ENCODE assay signal across 1 cellular context in the genomic region with DNA sequence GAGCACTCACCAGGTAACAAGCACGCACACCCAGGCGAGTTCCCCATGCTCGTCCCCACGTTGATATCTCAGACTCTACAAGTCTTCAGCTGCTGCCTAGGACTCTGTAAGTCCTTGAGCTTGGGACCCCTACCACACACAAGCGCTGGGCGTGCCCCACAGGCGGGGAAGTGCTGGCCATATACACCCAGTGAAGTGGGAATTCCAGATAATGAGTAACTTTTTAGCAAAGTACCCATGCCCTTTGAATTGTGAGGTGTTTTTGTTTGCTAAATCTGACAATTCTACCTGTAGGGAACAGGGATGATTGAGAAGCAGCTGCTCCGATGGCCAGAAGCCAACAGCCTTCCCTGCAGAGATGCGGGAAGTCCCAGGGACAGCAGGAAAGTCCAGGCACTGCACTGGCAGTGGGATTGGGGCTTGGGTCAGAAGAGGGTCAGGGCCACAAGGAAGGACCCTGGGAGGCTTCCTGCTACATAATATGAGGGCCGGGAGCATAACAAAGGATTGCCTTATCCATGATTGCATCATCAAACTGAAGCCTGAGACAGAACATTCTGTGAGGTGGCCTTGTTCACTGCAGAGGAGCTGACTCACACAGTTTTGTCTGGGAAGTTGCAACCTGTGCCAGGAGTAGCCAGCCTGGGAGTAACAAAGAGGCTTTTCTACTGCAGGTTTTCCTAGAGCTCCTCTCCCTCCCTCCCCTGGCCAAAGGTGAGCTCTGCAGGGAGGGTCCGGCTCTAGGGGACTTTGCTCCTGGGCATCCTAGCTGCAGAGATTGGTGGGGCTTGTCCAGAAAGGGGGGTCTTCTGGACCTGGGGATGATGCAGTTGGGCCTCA.
TF ChIP-seq lines count a peak whose summit lies in the region.

No MANE protein-coding gene starts in this region.

TF ChIP-seq in HepG2, 621 proteins besides CTCF, POLR2A, EP300 and RAD21 (continued from another document and continues in another):
- TF ChIP-seq, protein P1, sequence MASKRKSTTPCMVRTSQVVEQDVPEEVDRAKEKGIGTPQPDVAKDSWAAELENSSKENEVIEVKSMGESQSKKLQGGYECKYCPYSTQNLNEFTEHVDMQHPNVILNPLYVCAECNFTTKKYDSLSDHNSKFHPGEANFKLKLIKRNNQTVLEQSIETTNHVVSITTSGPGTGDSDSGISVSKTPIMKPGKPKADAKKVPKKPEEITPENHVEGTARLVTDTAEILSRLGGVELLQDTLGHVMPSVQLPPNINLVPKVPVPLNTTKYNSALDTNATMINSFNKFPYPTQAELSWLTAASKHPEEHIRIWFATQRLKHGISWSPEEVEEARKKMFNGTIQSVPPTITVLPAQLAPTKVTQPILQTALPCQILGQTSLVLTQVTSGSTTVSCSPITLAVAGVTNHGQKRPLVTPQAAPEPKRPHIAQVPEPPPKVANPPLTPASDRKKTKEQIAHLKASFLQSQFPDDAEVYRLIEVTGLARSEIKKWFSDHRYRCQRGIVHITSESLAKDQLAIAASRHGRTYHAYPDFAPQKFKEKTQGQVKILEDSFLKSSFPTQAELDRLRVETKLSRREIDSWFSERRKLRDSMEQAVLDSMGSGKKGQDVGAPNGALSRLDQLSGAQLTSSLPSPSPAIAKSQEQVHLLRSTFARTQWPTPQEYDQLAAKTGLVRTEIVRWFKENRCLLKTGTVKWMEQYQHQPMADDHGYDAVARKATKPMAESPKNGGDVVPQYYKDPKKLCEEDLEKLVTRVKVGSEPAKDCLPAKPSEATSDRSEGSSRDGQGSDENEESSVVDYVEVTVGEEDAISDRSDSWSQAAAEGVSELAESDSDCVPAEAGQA (IDR thresholded peaks at IDR 0.05; ENCODE audit: low read depth): peak; percentile 5; the same call in 1 of the 2 replicates
- TF ChIP-seq, protein P1 (CRISPR knock-in tag; IDR thresholded peaks at IDR 0.05; ENCODE audit: borderline replicate concordance): no peak
- TF ChIP-seq RBM39 (IDR thresholded peaks at IDR 0.05; ENCODE audit: low read depth, low read length, poor library complexity, severe bottlenecking) (peak; percentile 23), ZFY (CRISPR knock-in tag; IDR thresholded peaks at IDR 0.05) (no peak; the same call in 1 of the 2 replicates), NFKBIZ (CRISPR knock-in tag; IDR thresholded peaks at IDR 0.05) (peak; percentile 38; the same call in 1 of the 2 replicates), KAT8 (CRISPR knock-in tag; IDR thresholded peaks at IDR 0.05) (peak; percentile 66), RFX1 (IDR thresholded peaks at IDR 0.05) (no peak), TP53 (CRISPR knock-in tag; conservative IDR thresholded peaks at IDR 0.05) (peak; percentile 84), ZNF12 (CRISPR knock-in tag; IDR thresholded peaks at IDR 0.05) (peak; percentile 45; the same call in 1 of the 2 replicates), ZNF501 (CRISPR knock-in tag; IDR thresholded peaks at IDR 0.05) (peak; percentile 93), IRX3 (CRISPR knock-in tag; IDR thresholded peaks at IDR 0.05; ENCODE audit: borderline replicate concordance, low read depth) (0 out of 2 replicates have a peak, but pooled peaks have one; percentile 67), KDM2A (CRISPR knock-in tag; IDR thresholded peaks at IDR 0.05; ENCODE audit: borderline replicate concordance, low read depth) (peak; percentile 81), NFATC3 (CRISPR knock-in tag; IDR thresholded peaks at IDR 0.05) (no peak; the same call in 1 of the 2 replicates), NFYC (CRISPR knock-in tag; IDR thresholded peaks at IDR 0.05) (peak; percentile 41; the same call in 1 of the 2 replicates), IKZF4 (CRISPR knock-in tag; IDR thresholded peaks at IDR 0.05; ENCODE audit: borderline replicate concordance, low read depth, not compliant biosample characterization) (no peak), ARHGAP35 (CRISPR knock-in tag; IDR thresholded peaks at IDR 0.05; ENCODE audit: borderline replicate concordance) (no peak; the same call in 1 of the 2 replicates), TBX2 (CRISPR knock-in tag; IDR thresholded peaks at IDR 0.05; ENCODE audit: borderline replicate concordance) (peak; percentile 96), SKI (IDR thresholded peaks at IDR 0.05; ENCODE audit: partially characterized antibody) (peak; percentile 99), TARDBP (CRISPR knock-in tag; IDR thresholded peaks at IDR 0.05) (peak; percentile 92), TOE1 (CRISPR knock-in tag; IDR thresholded peaks at IDR 0.05) (no peak; the same call in 1 of the 2 replicates)
- TF ChIP-seq, protein P2, sequence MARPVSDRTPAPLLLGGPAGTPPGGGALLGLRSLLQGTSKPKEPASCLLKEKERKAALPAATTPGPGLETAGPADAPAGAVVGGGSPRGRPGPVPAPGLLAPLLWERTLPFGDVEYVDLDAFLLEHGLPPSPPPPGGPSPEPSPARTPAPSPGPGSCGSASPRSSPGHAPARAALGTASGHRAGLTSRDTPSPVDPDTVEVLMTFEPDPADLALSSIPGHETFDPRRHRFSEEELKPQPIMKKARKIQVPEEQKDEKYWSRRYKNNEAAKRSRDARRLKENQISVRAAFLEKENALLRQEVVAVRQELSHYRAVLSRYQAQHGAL (CRISPR knock-in tag; IDR thresholded peaks at IDR 0.05; ENCODE audit: not compliant biosample characterization): no peak
- TF ChIP-seq, protein P3, sequence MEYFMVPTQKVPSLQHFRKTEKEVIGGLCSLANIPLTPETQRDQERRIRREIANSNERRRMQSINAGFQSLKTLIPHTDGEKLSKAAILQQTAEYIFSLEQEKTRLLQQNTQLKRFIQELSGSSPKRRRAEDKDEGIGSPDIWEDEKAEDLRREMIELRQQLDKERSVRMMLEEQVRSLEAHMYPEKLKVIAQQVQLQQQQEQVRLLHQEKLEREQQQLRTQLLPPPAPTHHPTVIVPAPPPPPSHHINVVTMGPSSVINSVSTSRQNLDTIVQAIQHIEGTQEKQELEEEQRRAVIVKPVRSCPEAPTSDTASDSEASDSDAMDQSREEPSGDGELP (IDR thresholded peaks at IDR 0.05; ENCODE audit: borderline replicate concordance, low read depth): peak; percentile 98
- TF ChIP-seq, protein P4, sequence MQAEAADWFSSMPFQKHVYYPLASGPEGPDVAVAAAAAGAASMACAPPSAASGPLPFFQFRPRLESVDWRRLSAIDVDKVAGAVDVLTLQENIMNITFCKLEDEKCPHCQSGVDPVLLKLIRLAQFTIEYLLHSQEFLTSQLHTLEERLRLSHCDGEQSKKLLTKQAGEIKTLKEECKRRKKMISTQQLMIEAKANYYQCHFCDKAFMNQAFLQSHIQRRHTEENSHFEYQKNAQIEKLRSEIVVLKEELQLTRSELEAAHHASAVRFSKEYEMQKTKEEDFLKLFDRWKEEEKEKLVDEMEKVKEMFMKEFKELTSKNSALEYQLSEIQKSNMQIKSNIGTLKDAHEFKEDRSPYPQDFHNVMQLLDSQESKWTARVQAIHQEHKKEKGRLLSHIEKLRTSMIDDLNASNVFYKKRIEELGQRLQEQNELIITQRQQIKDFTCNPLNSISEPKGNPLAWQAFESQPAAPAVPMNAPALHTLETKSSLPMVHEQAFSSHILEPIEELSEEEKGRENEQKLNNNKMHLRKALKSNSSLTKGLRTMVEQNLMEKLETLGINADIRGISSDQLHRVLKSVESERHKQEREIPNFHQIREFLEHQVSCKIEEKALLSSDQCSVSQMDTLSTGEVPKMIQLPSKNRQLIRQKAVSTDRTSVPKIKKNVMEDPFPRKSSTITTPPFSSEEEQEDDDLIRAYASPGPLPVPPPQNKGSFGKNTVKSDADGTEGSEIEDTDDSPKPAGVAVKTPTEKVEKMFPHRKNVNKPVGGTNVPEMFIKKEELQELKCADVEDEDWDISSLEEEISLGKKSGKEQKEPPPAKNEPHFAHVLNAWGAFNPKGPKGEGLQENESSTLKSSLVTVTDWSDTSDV (CRISPR knock-in tag; IDR thresholded peaks at IDR 0.05): 0 out of 2 replicates have a peak, but pooled peaks have one; percentile 50
- TF ChIP-seq, protein P5, sequence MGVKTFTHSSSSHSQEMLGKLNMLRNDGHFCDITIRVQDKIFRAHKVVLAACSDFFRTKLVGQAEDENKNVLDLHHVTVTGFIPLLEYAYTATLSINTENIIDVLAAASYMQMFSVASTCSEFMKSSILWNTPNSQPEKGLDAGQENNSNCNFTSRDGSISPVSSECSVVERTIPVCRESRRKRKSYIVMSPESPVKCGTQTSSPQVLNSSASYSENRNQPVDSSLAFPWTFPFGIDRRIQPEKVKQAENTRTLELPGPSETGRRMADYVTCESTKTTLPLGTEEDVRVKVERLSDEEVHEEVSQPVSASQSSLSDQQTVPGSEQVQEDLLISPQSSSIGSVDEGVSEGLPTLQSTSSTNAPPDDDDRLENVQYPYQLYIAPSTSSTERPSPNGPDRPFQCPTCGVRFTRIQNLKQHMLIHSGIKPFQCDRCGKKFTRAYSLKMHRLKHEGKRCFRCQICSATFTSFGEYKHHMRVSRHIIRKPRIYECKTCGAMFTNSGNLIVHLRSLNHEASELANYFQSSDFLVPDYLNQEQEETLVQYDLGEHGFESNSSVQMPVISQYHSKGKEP (CRISPR knock-in tag; IDR thresholded peaks at IDR 0.05): no peak
- TF ChIP-seq, protein P6, sequence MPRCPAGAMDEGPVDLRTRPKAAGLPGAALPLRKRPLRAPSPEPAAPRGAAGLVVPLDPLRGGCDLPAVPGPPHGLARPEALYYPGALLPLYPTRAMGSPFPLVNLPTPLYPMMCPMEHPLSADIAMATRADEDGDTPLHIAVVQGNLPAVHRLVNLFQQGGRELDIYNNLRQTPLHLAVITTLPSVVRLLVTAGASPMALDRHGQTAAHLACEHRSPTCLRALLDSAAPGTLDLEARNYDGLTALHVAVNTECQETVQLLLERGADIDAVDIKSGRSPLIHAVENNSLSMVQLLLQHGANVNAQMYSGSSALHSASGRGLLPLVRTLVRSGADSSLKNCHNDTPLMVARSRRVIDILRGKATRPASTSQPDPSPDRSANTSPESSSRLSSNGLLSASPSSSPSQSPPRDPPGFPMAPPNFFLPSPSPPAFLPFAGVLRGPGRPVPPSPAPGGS (CRISPR knock-in tag; IDR thresholded peaks at IDR 0.05): peak; percentile 86; the same call in 1 of the 2 replicates
- TF ChIP-seq, protein P7, sequence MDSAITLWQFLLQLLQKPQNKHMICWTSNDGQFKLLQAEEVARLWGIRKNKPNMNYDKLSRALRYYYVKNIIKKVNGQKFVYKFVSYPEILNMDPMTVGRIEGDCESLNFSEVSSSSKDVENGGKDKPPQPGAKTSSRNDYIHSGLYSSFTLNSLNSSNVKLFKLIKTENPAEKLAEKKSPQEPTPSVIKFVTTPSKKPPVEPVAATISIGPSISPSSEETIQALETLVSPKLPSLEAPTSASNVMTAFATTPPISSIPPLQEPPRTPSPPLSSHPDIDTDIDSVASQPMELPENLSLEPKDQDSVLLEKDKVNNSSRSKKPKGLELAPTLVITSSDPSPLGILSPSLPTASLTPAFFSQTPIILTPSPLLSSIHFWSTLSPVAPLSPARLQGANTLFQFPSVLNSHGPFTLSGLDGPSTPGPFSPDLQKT (CRISPR knock-in tag; IDR thresholded peaks at IDR 0.05; ENCODE audit: borderline replicate concordance): no peak; the same call in 1 of the 2 replicates
